Comparison of ENCODE assay signal across 19 cellular contexts in the genomic region with DNA sequence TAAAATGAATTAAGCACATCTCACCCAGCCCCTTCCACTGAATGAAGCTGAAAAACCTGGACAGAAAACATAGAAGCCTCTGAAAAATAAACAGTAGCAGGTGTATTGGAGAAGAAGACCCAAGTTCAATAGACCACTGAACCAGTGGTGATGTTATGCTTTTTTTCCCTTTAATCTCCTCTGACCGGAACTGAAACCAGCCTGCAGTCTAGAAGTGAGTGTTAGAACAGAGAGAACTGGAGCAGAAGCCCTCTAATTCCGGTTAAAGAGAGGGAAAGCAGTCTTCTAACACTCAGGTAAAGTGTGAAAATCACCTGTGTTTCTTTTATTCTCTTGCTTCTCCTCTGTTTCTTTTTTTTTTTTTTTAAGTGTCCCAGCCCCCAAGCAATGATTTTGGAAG.
"Had no signal": no experiment of that assay in that cellular context is flagged by ENCODE, and none has a peak within 500 bp of the region (broad histone marks: within the 10 kb centered on the region; RNA-seq: fewer than 3 reads in every experiment).

No MANE protein-coding gene starts in this region.

- H3K4me3 ChIP-seq: lung, sigmoid colon, testis had no signal

- H3K27ac ChIP-seq: brain microvascular endothelial cell, dorsolateral prefrontal cortex, sigmoid colon, testis had no signal

- H3K4me1 ChIP-seq: sigmoid colon, testis had no signal

- DNase-seq: activated CD4-positive, alpha-beta T cell treated with anti-CD3 and anti-CD28 coated beads for 48 hours; activated CD4-positive, CD25-positive, alpha-beta regulatory T cell; activated CD8-positive, alpha-beta T cell treated with anti-CD3 and anti-CD28 coated beads for 36 hours; activated effector memory CD4-positive, alpha-beta T cell treated with anti-CD3 and anti-CD28 coated beads, Interleukin-2, amount 50 U/mL, for 16 hours; activated naive CD4-positive, alpha-beta T cell treated with anti-CD3 and anti-CD28 coated beads, Interleukin-2, amount 50 U/mL, for 16 hours; activated T-cell treated with anti-CD3 and anti-CD28 coated beads, Interleukin-2, amount 50 U/mL, for 48 hours; aorta; brain microvascular endothelial cell; central memory CD4-positive, alpha-beta T cell; dorsolateral prefrontal cortex; hypothalamus; nephron progenitor cell; nucleus accumbens; posterior cingulate gyrus; sigmoid colon; stimulated activated CD4-positive, alpha-beta T cell treated with anti-CD3 and anti-CD28 coated beads, Interleukin-4, amount 100 ng/mL, for 24 hours; testis had no signal

- H3K27me3 ChIP-seq: brain microvascular endothelial cell, testis had no signal

- ATAC-seq: activated CD8-positive, alpha-beta T cell treated with anti-CD3 and anti-CD28 coated beads for 36 hours; stimulated activated effector memory CD8-positive, alpha-beta T cell treated with anti-CD3 and anti-CD28 coated beads, Interleukin-12 subunit alpha, Interleukin-12 subunit beta, amount 100 ng/mL, for 72 hours had no signal

- H3K36me3 ChIP-seq: brain microvascular endothelial cell, sigmoid colon had no signal

- H3K9me3 ChIP-seq: sigmoid colon, testis had no signal
